ENCODE assay signal across 8 cellular contexts in the genomic region with DNA sequence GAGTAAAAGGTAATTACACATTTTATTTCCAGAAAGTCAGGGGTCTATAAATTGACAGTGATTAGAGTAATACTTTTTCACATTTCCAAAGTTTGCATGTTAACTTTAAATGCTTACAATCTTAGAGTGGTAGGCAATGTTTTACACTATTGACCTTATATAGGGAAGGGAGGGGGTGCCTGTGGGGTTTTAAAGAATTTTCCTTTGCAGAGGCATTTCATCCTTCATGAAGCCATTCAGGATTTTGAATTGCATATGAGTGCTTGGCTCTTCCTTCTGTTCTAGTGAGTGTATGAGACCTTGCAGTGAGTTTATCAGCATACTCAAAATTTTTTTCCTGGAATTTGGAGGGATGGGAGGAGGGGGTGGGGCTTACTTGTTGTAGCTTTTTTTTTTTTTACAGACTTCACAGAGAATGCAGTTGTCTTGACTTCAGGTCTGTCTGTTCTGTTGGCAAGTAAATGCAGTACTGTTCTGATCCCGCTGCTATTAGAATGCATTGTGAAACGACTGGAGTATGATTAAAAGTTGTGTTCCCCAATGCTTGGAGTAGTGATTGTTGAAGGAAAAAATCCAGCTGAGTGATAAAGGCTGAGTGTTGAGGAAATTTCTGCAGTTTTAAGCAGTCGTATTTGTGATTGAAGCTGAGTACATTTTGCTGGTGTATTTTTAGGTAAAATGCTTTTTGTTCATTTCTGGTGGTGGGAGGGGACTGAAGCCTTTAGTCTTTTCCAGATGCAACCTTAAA. TPM values are rescaled to one million over a fixed set of nuclear protein-coding genes. Genes with fewer than 3 reads are reported as not detected.
DNase-seq lines count a peak whose midpoint lies in the region; ATAC-seq, FAIRE-seq and TF ChIP-seq lines count a peak whose summit lies in the region.

No MANE protein-coding gene starts in this region.

- TF ChIP-seq EP300 in HepG2 (IDR thresholded peaks at IDR 0.05; ENCODE audit: low read depth in 2 of 2, low read length in 2 of 2) (no peak), HepG2 (CRISPR knock-in tag; IDR thresholded peaks at IDR 0.05; ENCODE audit: borderline replicate concordance) (no peak)

- H3K27ac ChIP-seq in AG04450 (ENCODE audit: low read depth, low read length), result peak overlapping the region; percentile 58
- H3K27ac ChIP-seq in HL-60 (replicated peaks), result peak overlapping the region; percentile 100
- H3K27ac ChIP-seq in astrocyte (ENCODE audit: low read depth, low read length), result peak overlapping the region; percentile 96
- no peak overlapping the region for H3K27ac ChIP-seq in HepG2 (ENCODE audit: extremely low read length, insufficient read depth, low read length)
- H3K27ac ChIP-seq in vagina, result peak overlapping the region; percentile 100

- no peak for TF ChIP-seq RAD21 in HepG2 (CRISPR knock-in tag; IDR thresholded peaks at IDR 0.05)

- H3K4me3 ChIP-seq in AG04450 (ENCODE audit: low read depth, low read length) (peak overlapping the region; percentile 97), HL-60 (replicated peaks; ENCODE audit: insufficient read depth, low read length) (peak overlapping the region; percentile 82), astrocyte (ENCODE audit: insufficient read depth, low read depth, low read length) (peak overlapping the region; percentile 100), HepG2 (replicated peaks in 1 of 3; ENCODE audit: insufficient read depth in 1 of 3, low read depth in 2 of 3, low read length in 3 of 3) (peak overlapping the region; percentile 85 to 93 (median 89); a peak in 5 of 6 replicates), vagina (peak overlapping the region; percentile 77 to 83)

- H3K27me3 ChIP-seq in AG04450 (ENCODE audit: control insufficient read depth, insufficient read depth, low read length), result no peaks in the 10 kb centered on the region
- H3K27me3 ChIP-seq in HL-60 (ENCODE audit: insufficient read depth, poor library complexity, severe bottlenecking), result no peaks in the 10 kb centered on the region
- no peaks in the 10 kb centered on the region for H3K27me3 ChIP-seq in astrocyte (ENCODE audit: insufficient read depth, low read length)
- no peaks in the 10 kb centered on the region; a peak in 2 of 5 replicates for H3K27me3 ChIP-seq in HepG2 (ENCODE audit: control insufficient read depth in 1 of 2, insufficient read depth in 2 of 2, low read length in 2 of 2)
- H3K27me3 ChIP-seq in vagina, result no peaks in the 10 kb centered on the region

- H3K9me3 Mint-ChIP-seq in astrocyte (ENCODE audit: unreplicated experiment), result peaks cover 2% of the 10 kb centered on the region

- peaks cover 83% of the 10 kb centered on the region for H4K20me1 ChIP-seq in astrocyte (ENCODE audit: insufficient read depth, low read length)
- peaks cover 77% of the 10 kb centered on the region for H4K20me1 ChIP-seq in HepG2 (ENCODE audit: insufficient read depth, low read length)

- peak overlapping the region; percentile 93 for H3K27ac Mint-ChIP-seq in astrocyte (ENCODE audit: unreplicated experiment)

- DNase-seq in AG04450 (ENCODE audit: low read depth, low spot score), result no peak
- DNase-seq in HL-60 (ENCODE audit: low read depth in 1 of 2, low spot score in 1 of 2), result no peak
- peak; percentile 36 for DNase-seq in astrocyte (ENCODE audit: low read depth)
- no peak for DNase-seq in HepG2 (ENCODE audit: low spot score)
- DNase-seq in vagina (ENCODE audit: extremely low spot score in 2 of 2), result no peak
- no peak for DNase-seq in COR-L47 (lab: John Stamatoyannopoulos, UW)

- H3K4me3 Mint-ChIP-seq in astrocyte (ENCODE audit: unreplicated experiment), result no peak overlapping the region

- no TSS peak for BruUV-seq in HepG2 (replicated peaks; lab: Mats Ljungman, UMichigan)

- no peaks in the 10 kb centered on the region for H3K4me1 ChIP-seq in astrocyte (ENCODE audit: insufficient read depth, low read length)
- H3K4me1 ChIP-seq in HepG2 (ENCODE audit: insufficient read depth, low read length), result peaks cover 57% of the 10 kb centered on the region
- peaks cover 43% of the 10 kb centered on the region for H3K4me1 ChIP-seq in vagina

- H3K27me3 Mint-ChIP-seq in astrocyte (ENCODE audit: low read depth, unreplicated experiment), result no peaks in the 10 kb centered on the region

- peaks cover 62% of the 10 kb centered on the region for H3K36me3 ChIP-seq in astrocyte (ENCODE audit: insufficient read depth, low read length)
- H3K36me3 ChIP-seq in HepG2 (replicated peaks in 1 of 2; ENCODE audit: control insufficient read depth in 1 of 2, insufficient read depth in 2 of 2, low read length in 2 of 2), result peaks cover 6 to 40% of the 10 kb centered on the region in 2 experiments
- peaks cover 19 to 59% of the 10 kb centered on the region in 2 donors for H3K36me3 ChIP-seq in vagina

- no peaks in the 10 kb centered on the region for H3K4me1 Mint-ChIP-seq in astrocyte (ENCODE audit: low read depth, unreplicated experiment)

- H3K79me2 ChIP-seq in astrocyte (ENCODE audit: insufficient read depth, low read length) (peaks cover 80% of the 10 kb centered on the region), HepG2 (ENCODE audit: insufficient read depth, low read length) (peaks cover 70% of the 10 kb centered on the region)

- 25% methylated on average over 3 of the region's 3 CpGs for WGBS in HepG2 (ENCODE audit: low lambda C conversion rate)

- FAIRE-seq in astrocyte (lab: Jason Lieb, UNC), result no peak
- FAIRE-seq in HepG2 (lab: Jason Lieb, UNC), result no peak

- POLR2A ChIA-PET in AG04450 (lab: Yijun Ruan, JAX) (interaction anchor here (0.6 to 21.9 kb wide), 10 partner anchors 8 to 725 kb away, joined by 3 to 999 read pairs (median 70); partner anchors contain the start of genes MALAT1, NEAT1 and SCYL1), HepG2 (lab: Yijun Ruan, JAX) (interaction anchor here (0.6 to 27.3 kb wide), 13 partner anchors 6 to 146 kb away, joined by 3 to 1590 read pairs (median 4); partner anchors contain the start of genes FRMD8, MALAT1, NEAT1 and SCYL1)

- peaks cover 28% of the 10 kb centered on the region for H3K36me3 Mint-ChIP-seq in astrocyte (ENCODE audit: low read depth, unreplicated experiment)

- H2AFZ ChIP-seq in astrocyte (ENCODE audit: low read depth, low read length) (no peak overlapping the region), HepG2 (ENCODE audit: low read length) (no peak overlapping the region)

- TF ChIP-seq CTCF in AG04450 (IDR thresholded peaks at IDR 0.05; ENCODE audit: low read depth, low read length), result no peak
- TF ChIP-seq CTCF in HL-60 (IDR thresholded peaks at IDR 0.05; ENCODE audit: insufficient read depth, low read length), result no peak
- TF ChIP-seq CTCF in astrocyte (IDR thresholded peaks at IDR 0.05; ENCODE audit: insufficient read depth, low read depth, low read length), result no peak
- no peak for TF ChIP-seq CTCF in HepG2 (CRISPR knock-in tag; IDR thresholded peaks at IDR 0.05)
- TF ChIP-seq CTCF in vagina (IDR thresholded peaks at IDR 0.05), result no peak

- H3K9ac ChIP-seq in astrocyte (ENCODE audit: low read length) (peak overlapping the region; percentile 100), HepG2 (ENCODE audit: insufficient read depth, low read depth, low read length) (peak overlapping the region; percentile 99)

- TF ChIP-seq POLR2A in HepG2 (IDR thresholded peaks at IDR 0.05; ENCODE audit: insufficient read depth in 1 of 2, low read depth in 2 of 2, low read length in 2 of 2) (peak in 1 of 2 experiments; percentile 63; a peak in 3 of 4 replicates), vagina (IDR thresholded peaks at IDR 0.05) (no peak)

- in situ Hi-C loops in HepG2 (cut with HindIII; ENCODE audit: extremely low pct_ligation_motif_present, low pct_unique_long_range_greater_than_20kb), result loop anchor here (10.0 kb wide), 1 partner anchor 49 kb away; no protein-coding TSS in a partner anchor

- ATAC-seq in HepG2 (no peak), HG03521 (IDR thresholded peaks at IDR 0.05; ENCODE audit: unreplicated experiment) (no peak), HG03460 (IDR thresholded peaks at IDR 0.05; ENCODE audit: unreplicated experiment) (no peak)

- H3K9me3 ChIP-seq in AG04450 (ENCODE audit: control insufficient read depth, insufficient read depth, low read length), result no peaks in the 10 kb centered on the region
- no peaks in the 10 kb centered on the region for H3K9me3 ChIP-seq in astrocyte (ENCODE audit: insufficient read depth, low read depth, low read length)
- no peaks in the 10 kb centered on the region for H3K9me3 ChIP-seq in HepG2 (ENCODE audit: low read length)
- no peaks in the 10 kb centered on the region for H3K9me3 ChIP-seq in vagina

- peak overlapping the region; percentile 84 for H3K4me2 ChIP-seq in astrocyte (ENCODE audit: low read length)
- peak overlapping the region; percentile 78 for H3K4me2 ChIP-seq in HepG2 (ENCODE audit: low read depth, low read length)

- intact Hi-C loops in HepG2 (cut with micrococcal nuclease; ENCODE audit: unreplicated experiment) (loop anchor here (2.0 kb wide), 1 partner anchor 81 kb away; the partner anchor contains the start of gene NEAT1), vagina (cut with DNase I) (no loop called here)

- CTCF ChIA-PET in AG04450 (lab: Charles Lee) (interaction anchor here (1.7 kb wide), 1 partner anchor 8 kb away, joined by 3 read pairs; no protein-coding TSS in a partner anchor), HepG2 (lab: Yijun Ruan, JAX; ENCODE audit: low intra/inter-chr PET ratio, low total read pairs) (no interaction called here)

RNA-seq across cellular contexts. Expression of gene MALAT1, which starts 5.3 kb away (rescaled TPM):
- polyA plus RNA-seq in AG04450 (2011; rRNA removed), result 1,149 and 1,465 TPM in 2 replicates
- 15,934 and 21,970 TPM in 2 replicates for polyA minus RNA-seq in AG04450 (2011; rRNA and poly(A)+ RNA removed)
- total RNA-seq in astrocyte, result 7,772 and 8,991 TPM in 2 replicates
- 302 and 1,237 TPM in 2 replicates for total RNA-seq in HepG2 (2016; rRNA removed; fragmentation: Illumina TruSeq; extraction: Trizol)
- 281 and 317 TPM in 2 replicates for total RNA-seq in HepG2 (2016; cell fraction: cytosol; rRNA removed; fragmentation: Illumina TruSeq; extraction: Trizol; ENCODE audit: low read depth)
- total RNA-seq in HepG2 (2016; cell fraction: insoluble cytoplasmic fraction; rRNA removed; fragmentation: Illumina TruSeq; extraction: Trizol), result 283 and 1,071 TPM in 2 replicates
- 241 and 289 TPM in 2 replicates for total RNA-seq in HepG2 (2016; cell fraction: membrane; rRNA removed; fragmentation: Illumina TruSeq; extraction: Trizol)
- 8,751 and 9,202 TPM in 2 replicates for total RNA-seq in HepG2 (2016; cell fraction: nucleus; rRNA removed; fragmentation: Illumina TruSeq; extraction: Trizol)
- 143 and 217 TPM in 2 replicates for polyA plus RNA-seq in HepG2 (2011; rRNA removed)
- 13.0 and 14.3 TPM in 2 replicates for polyA plus RNA-seq in HepG2 (2011; cell fraction: cytosol; rRNA removed)
- polyA plus RNA-seq in HepG2 (2011; cell fraction: nucleus; rRNA removed), result 1,021 and 1,816 TPM in 2 replicates
- polyA plus RNA-seq in HepG2 (2012), result 177 and 330 TPM in 2 replicates
- polyA plus RNA-seq in HepG2 (2016; cell fraction: cytosol; fragmentation: Illumina TruSeq; extraction: Trizol; ENCODE audit: low read depth), result 1.1 and 1.4 TPM in 2 replicates
- 3.9 and 6.5 TPM in 2 replicates for polyA plus RNA-seq in HepG2 (2016; cell fraction: insoluble cytoplasmic fraction; fragmentation: Illumina TruSeq; extraction: Trizol; ENCODE audit: low read depth)
- polyA plus RNA-seq in HepG2 (2016; cell fraction: membrane; fragmentation: Illumina TruSeq; extraction: Trizol; ENCODE audit: low read depth), result 1.8 and 10.3 TPM in 2 replicates
- 153 and 182 TPM in 2 replicates for polyA plus RNA-seq in HepG2 (2016; cell fraction: nucleus; fragmentation: Illumina TruSeq; extraction: Trizol; ENCODE audit: insufficient read depth, low read depth)
- polyA minus RNA-seq in HepG2 (2011; rRNA and poly(A)+ RNA removed; ENCODE audit: low replicate concordance), result 900 and 8,115 TPM in 2 replicates
- 295 and 335 TPM in 2 replicates for polyA minus RNA-seq in HepG2 (2011; cell fraction: cytosol; rRNA and poly(A)+ RNA removed)
- polyA minus RNA-seq in HepG2 (2011; cell fraction: nucleus; rRNA and poly(A)+ RNA removed), result 13,373 and 18,071 TPM in 2 replicates
- 16,459 TPM for total RNA-seq in vagina

RNA-seq across cellular contexts. Expression of gene SCYL1, which starts 20.8 kb away (rescaled TPM):
- polyA plus RNA-seq in AG04450 (2011; rRNA removed), result 60.9 and 90.0 TPM in 2 replicates
- polyA minus RNA-seq in AG04450 (2011; rRNA and poly(A)+ RNA removed), result 55.8 and 101 TPM in 2 replicates
- 106 and 128 TPM in 2 replicates for total RNA-seq in astrocyte
- total RNA-seq in HepG2 (2016; rRNA removed; fragmentation: Illumina TruSeq; extraction: Trizol), result 61.7 and 65.9 TPM in 2 replicates
- total RNA-seq in HepG2 (2016; cell fraction: cytosol; rRNA removed; fragmentation: Illumina TruSeq; extraction: Trizol; ENCODE audit: low read depth), result 25.8 and 30.8 TPM in 2 replicates
- total RNA-seq in HepG2 (2016; cell fraction: insoluble cytoplasmic fraction; rRNA removed; fragmentation: Illumina TruSeq; extraction: Trizol), result 61.5 and 71.8 TPM in 2 replicates
- total RNA-seq in HepG2 (2016; cell fraction: membrane; rRNA removed; fragmentation: Illumina TruSeq; extraction: Trizol), result 42.4 and 48.2 TPM in 2 replicates
- total RNA-seq in HepG2 (2016; cell fraction: nucleus; rRNA removed; fragmentation: Illumina TruSeq; extraction: Trizol), result 43.2 and 44.5 TPM in 2 replicates
- 103 and 122 TPM in 2 replicates for polyA plus RNA-seq in HepG2 (2011; rRNA removed)
- polyA plus RNA-seq in HepG2 (2011; cell fraction: cytosol; rRNA removed), result 86.0 and 134 TPM in 2 replicates
- 217 and 274 TPM in 2 replicates for polyA plus RNA-seq in HepG2 (2011; cell fraction: nucleus; rRNA removed)
- polyA plus RNA-seq in HepG2 (2012), result 38.8 and 49.2 TPM in 2 replicates
- polyA plus RNA-seq in HepG2 (2016; cell fraction: cytosol; fragmentation: Illumina TruSeq; extraction: Trizol; ENCODE audit: low read depth), result 18.7 and 21.2 TPM in 2 replicates
- polyA plus RNA-seq in HepG2 (2016; cell fraction: insoluble cytoplasmic fraction; fragmentation: Illumina TruSeq; extraction: Trizol; ENCODE audit: low read depth), result 66.5 and 66.9 TPM in 2 replicates
- 31.2 and 33.8 TPM in 2 replicates for polyA plus RNA-seq in HepG2 (2016; cell fraction: membrane; fragmentation: Illumina TruSeq; extraction: Trizol; ENCODE audit: low read depth)
- polyA plus RNA-seq in HepG2 (2016; cell fraction: nucleus; fragmentation: Illumina TruSeq; extraction: Trizol; ENCODE audit: insufficient read depth, low read depth), result 90.8 and 91.5 TPM in 2 replicates
- polyA minus RNA-seq in HepG2 (2011; rRNA and poly(A)+ RNA removed; ENCODE audit: low replicate concordance), result 110 and 139 TPM in 2 replicates
- 43.9 and 59.3 TPM in 2 replicates for polyA minus RNA-seq in HepG2 (2011; cell fraction: cytosol; rRNA and poly(A)+ RNA removed)
- polyA minus RNA-seq in HepG2 (2011; cell fraction: nucleus; rRNA and poly(A)+ RNA removed), result 34.2 and 36.4 TPM in 2 replicates
- total RNA-seq in vagina, result 77.3 TPM

RNA-seq across cellular contexts. Expression of gene LTBP3, which starts 54.1 kb away (rescaled TPM):
- polyA plus RNA-seq in AG04450 (2011; rRNA removed), result 25.3 and 49.2 TPM in 2 replicates
- 17.7 and 25.7 TPM in 2 replicates for polyA minus RNA-seq in AG04450 (2011; rRNA and poly(A)+ RNA removed)
- 33.2 and 36.5 TPM in 2 replicates for total RNA-seq in astrocyte
- 4.2 and 12.2 TPM in 2 replicates for total RNA-seq in HepG2 (2016; rRNA removed; fragmentation: Illumina TruSeq; extraction: Trizol)
- 3.8 and 4.6 TPM in 2 replicates for total RNA-seq in HepG2 (2016; cell fraction: cytosol; rRNA removed; fragmentation: Illumina TruSeq; extraction: Trizol; ENCODE audit: low read depth)
- total RNA-seq in HepG2 (2016; cell fraction: insoluble cytoplasmic fraction; rRNA removed; fragmentation: Illumina TruSeq; extraction: Trizol), result 3.1 and 14.2 TPM in 2 replicates
- total RNA-seq in HepG2 (2016; cell fraction: membrane; rRNA removed; fragmentation: Illumina TruSeq; extraction: Trizol), result 6.5 and 7.6 TPM in 2 replicates
- total RNA-seq in HepG2 (2016; cell fraction: nucleus; rRNA removed; fragmentation: Illumina TruSeq; extraction: Trizol), result 18.0 and 20.1 TPM in 2 replicates
- 60.3 and 68.1 TPM in 2 replicates for polyA plus RNA-seq in HepG2 (2011; rRNA removed)
- polyA plus RNA-seq in HepG2 (2011; cell fraction: cytosol; rRNA removed), result 16.4 and 24.6 TPM in 2 replicates
- 549 and 694 TPM in 2 replicates for polyA plus RNA-seq in HepG2 (2011; cell fraction: nucleus; rRNA removed)
- polyA plus RNA-seq in HepG2 (2012), result 41.0 and 45.6 TPM in 2 replicates
- polyA plus RNA-seq in HepG2 (2016; cell fraction: cytosol; fragmentation: Illumina TruSeq; extraction: Trizol; ENCODE audit: low read depth), result 2.1 and 2.8 TPM in 2 replicates
- 7.3 and 9.4 TPM in 2 replicates for polyA plus RNA-seq in HepG2 (2016; cell fraction: insoluble cytoplasmic fraction; fragmentation: Illumina TruSeq; extraction: Trizol; ENCODE audit: low read depth)
- 6.0 and 7.1 TPM in 2 replicates for polyA plus RNA-seq in HepG2 (2016; cell fraction: membrane; fragmentation: Illumina TruSeq; extraction: Trizol; ENCODE audit: low read depth)
- 129 and 139 TPM in 2 replicates for polyA plus RNA-seq in HepG2 (2016; cell fraction: nucleus; fragmentation: Illumina TruSeq; extraction: Trizol; ENCODE audit: insufficient read depth, low read depth)
- 12.7 and 25.1 TPM in 2 replicates for polyA minus RNA-seq in HepG2 (2011; rRNA and poly(A)+ RNA removed; ENCODE audit: low replicate concordance)
- polyA minus RNA-seq in HepG2 (2011; cell fraction: cytosol; rRNA and poly(A)+ RNA removed), result 13.7 and 23.3 TPM in 2 replicates
- polyA minus RNA-seq in HepG2 (2011; cell fraction: nucleus; rRNA and poly(A)+ RNA removed), result 36.4 and 39.8 TPM in 2 replicates
- 246 TPM for total RNA-seq in vagina
